In the genomic region with DNA sequence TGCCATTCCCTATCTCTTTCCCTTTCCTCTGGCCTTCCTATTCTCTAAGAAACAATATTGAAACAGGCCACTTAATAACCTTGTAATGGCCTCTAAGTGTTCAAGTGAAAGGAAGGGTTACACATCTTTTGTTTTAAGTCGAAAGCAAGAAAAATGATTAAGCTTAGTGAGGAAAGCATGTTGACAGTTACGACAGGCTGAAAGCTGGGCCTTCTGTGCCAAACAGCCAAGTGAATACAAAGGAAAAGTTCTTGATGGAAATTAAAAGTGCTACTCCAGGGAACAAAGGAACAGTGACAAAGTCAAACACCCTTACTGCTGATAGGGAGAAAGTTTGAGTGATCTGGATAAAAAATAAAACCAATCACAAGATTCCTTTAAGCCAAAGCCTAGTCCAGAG, we compare ENCODE assay signal across 17 cellular contexts. TPM values are rescaled to one million over a fixed set of nuclear protein-coding genes. Genes with fewer than 3 reads are reported as not detected.
DNase-seq lines count a peak whose midpoint lies in the region; ATAC-seq, FAIRE-seq and TF ChIP-seq lines count a peak whose summit lies in the region.
"Had no signal": no experiment of that assay in that cellular context is flagged by ENCODE, and none has a peak within 500 bp of the region (broad histone marks: within the 10 kb centered on the region; RNA-seq: fewer than 3 reads in every experiment).

No MANE protein-coding gene starts in this region.

- 92% methylated on average over 2 of the region's 2 CpGs for WGBS in HepG2 (ENCODE audit: low lambda C conversion rate)
- WGBS in right lobe of liver (ENCODE audit: insufficient coverage, low coverage, low lambda C conversion rate, missing lambda C conversion rate) = 74% methylated on average over 2 of the region's 2 CpGs
- 84 to 92% methylated on average over 2 of the region's 2 CpGs for WGBS in ectodermal cell, 2 experiments

- H3K9me3 ChIP-seq in HepG2 (ENCODE audit: low read length) = no peaks in the 10 kb centered on the region
- no peaks in the 10 kb centered on the region for H3K9me3 ChIP-seq in right lobe of liver
- no peaks in the 10 kb centered on the region for H3K9me3 ChIP-seq in ectodermal cell (ENCODE audit: control insufficient read depth, low read length)

- H3K9ac ChIP-seq in HepG2 (ENCODE audit: insufficient read depth, low read depth, low read length) = no peak overlapping the region
- H3K9ac ChIP-seq: GM23248 had no signal

- H4K20me1 ChIP-seq in HepG2 (ENCODE audit: insufficient read depth, low read length) = no peaks in the 10 kb centered on the region

- H3K27me3 ChIP-seq in HepG2 (ENCODE audit: control insufficient read depth in 1 of 2, insufficient read depth in 2 of 2, low read length in 2 of 2) (no peaks in the 10 kb centered on the region; a peak in 1 of 5 replicates), right lobe of liver (no peaks in the 10 kb centered on the region), ectodermal cell (ENCODE audit: control insufficient read depth, insufficient read depth, low read length, poor library complexity, severe bottlenecking) (no peaks in the 10 kb centered on the region)

- peaks cover 39% of the 10 kb centered on the region for H3K36me3 Mint-ChIP-seq in nephron progenitor cell (ENCODE audit: low read depth)

- DNase-seq in HepG2 (ENCODE audit: low spot score) (no peak), right lobe of liver (no peak), nephron progenitor cell (no peak), amygdala (lab: John Stamatoyannopoulos, UW) (no peak), GM13976 (ENCODE audit: low spot score) (no peak)
- DNase-seq: ACHN; C1 segment of cervical spinal cord; Calu3; CD4-positive, alpha-beta T cell; DMS 273 treated with DMSO at 0.1 percent for 48 hours; GM23248; H7 had no signal

- TF ChIP-seq CTCF in HepG2 (CRISPR knock-in tag; IDR thresholded peaks at IDR 0.05) = no peak
- TF ChIP-seq CTCF in right lobe of liver (IDR thresholded peaks at IDR 0.05) = no peak
- TF ChIP-seq CTCF in nephron progenitor cell (IDR thresholded peaks at IDR 0.05) = no peak
- TF ChIP-seq CTCF in GM13976 (IDR thresholded peaks at IDR 0.05; ENCODE audit: borderline replicate concordance, control extremely low read depth, extremely low read depth, insufficient read depth, missing control alignments) = no peak

- in situ Hi-C loops in HepG2 (cut with HindIII; ENCODE audit: extremely low pct_ligation_motif_present, low pct_unique_long_range_greater_than_20kb) (no loop called here), GM13976 (cut with MboI; ENCODE audit: low sequenced_read_pairs, unreplicated experiment) (no loop called here)

- FAIRE-seq in HepG2 (lab: Jason Lieb, UNC) = no peak
- FAIRE-seq: GM18507, HTR-8/SVneo had no signal

- H3K4me3 ChIP-seq in HepG2 (replicated peaks in 1 of 3; ENCODE audit: insufficient read depth in 1 of 3, low read depth in 2 of 3, low read length in 3 of 3) (no peak overlapping the region), right lobe of liver (no peak overlapping the region), ectodermal cell (ENCODE audit: insufficient read depth, low read depth, low read length) (no peak overlapping the region)
- H3K4me3 ChIP-seq: GM23248 had no signal

- no TSS peak for BruUV-seq in HepG2 (replicated peaks; lab: Mats Ljungman, UMichigan)

- no peak for TF ChIP-seq RAD21 in HepG2 (CRISPR knock-in tag; IDR thresholded peaks at IDR 0.05)

- no peaks in the 10 kb centered on the region for H3K9me3 Mint-ChIP-seq in nephron progenitor cell
- H3K9me3 Mint-ChIP-seq: CD4-positive, alpha-beta T cell had no signal

- no peaks in the 10 kb centered on the region for H3K4me1 ChIP-seq in HepG2 (ENCODE audit: insufficient read depth, low read length)
- no peaks in the 10 kb centered on the region for H3K4me1 ChIP-seq in right lobe of liver
- no peaks in the 10 kb centered on the region for H3K4me1 ChIP-seq in ectodermal cell (ENCODE audit: control insufficient read depth, insufficient read depth, low read length)

- POLR2A ChIA-PET in HepG2 (lab: Yijun Ruan, JAX) = no interaction called here

- H3K27ac ChIP-seq in HepG2 (ENCODE audit: extremely low read length, insufficient read depth, low read length) (no peak overlapping the region), right lobe of liver (no peak overlapping the region), ectodermal cell (ENCODE audit: insufficient read depth, low read depth, low read length, poor library complexity, severe bottlenecking) (peak overlapping the region; percentile 40)
- H3K27ac ChIP-seq: GM23248 had no signal

- no peak overlapping the region for H3K4me2 ChIP-seq in HepG2 (ENCODE audit: low read depth, low read length)

- H3K27ac Mint-ChIP-seq in nephron progenitor cell = peak overlapping the region; percentile 89
- H3K27ac Mint-ChIP-seq: B cell; CD4-positive, alpha-beta T cell had no signal

- TF ChIP-seq EP300 in HepG2 (IDR thresholded peaks at IDR 0.05; ENCODE audit: low read depth in 2 of 2, low read length in 2 of 2) (no peak), HepG2 (CRISPR knock-in tag; IDR thresholded peaks at IDR 0.05; ENCODE audit: borderline replicate concordance) (no peak)

- intact Hi-C loops in HepG2 (cut with micrococcal nuclease; ENCODE audit: unreplicated experiment) (no loop called here), right lobe of liver (cut with DNase I) (no loop called here)

- no peaks in the 10 kb centered on the region for H3K27me3 Mint-ChIP-seq in nephron progenitor cell (ENCODE audit: low read depth, poor library complexity)
- H3K27me3 Mint-ChIP-seq: B cell had no signal

- TF ChIP-seq POLR2A in HepG2 (IDR thresholded peaks at IDR 0.05; ENCODE audit: insufficient read depth in 1 of 2, low read depth in 2 of 2, low read length in 2 of 2) (no peak), right lobe of liver (IDR thresholded peaks at IDR 0.05) (no peak)

- H3K4me3 Mint-ChIP-seq in nephron progenitor cell = no peak overlapping the region
- H3K4me3 Mint-ChIP-seq: B cell; CD4-positive, alpha-beta T cell had no signal

- ATAC-seq in HepG2 (no peak), right lobe of liver (no peak), HG03196 (IDR thresholded peaks at IDR 0.05; ENCODE audit: unreplicated experiment) (no peak)

- H3K4me1 Mint-ChIP-seq in nephron progenitor cell = peaks cover 12% of the 10 kb centered on the region
- H3K4me1 Mint-ChIP-seq: B cell had no signal

- CTCF ChIA-PET in HepG2 (lab: Yijun Ruan, JAX; ENCODE audit: low intra/inter-chr PET ratio, low total read pairs) = no interaction called here

- no peak overlapping the region for H2AFZ ChIP-seq in HepG2 (ENCODE audit: low read length)
- H2AFZ ChIP-seq: GM23248 had no signal

- H3K79me2 ChIP-seq in HepG2 (ENCODE audit: insufficient read depth, low read length) = no peaks in the 10 kb centered on the region

- peaks cover 0 to 5% of the 10 kb centered on the region in 2 experiments; a peak in 2 of 5 replicates for H3K36me3 ChIP-seq in HepG2 (replicated peaks in 1 of 2; ENCODE audit: control insufficient read depth in 1 of 2, insufficient read depth in 2 of 2, low read length in 2 of 2)
- H3K36me3 ChIP-seq in right lobe of liver = no peaks in the 10 kb centered on the region
- H3K36me3 ChIP-seq in ectodermal cell (ENCODE audit: control insufficient read depth, insufficient read depth, low read length) = peaks cover 9% of the 10 kb centered on the region

TF ChIP-seq in HepG2, 621 proteins besides CTCF, POLR2A, EP300 and RAD21:
- TF ChIP-seq AGO2 (optimal IDR thresholded peaks at IDR 0.05; ENCODE audit: low read depth, low read length) (peak; percentile 4), CENPX (CRISPR knock-in tag; IDR thresholded peaks at IDR 0.05) (no peak)

RNA-seq across cellular contexts. Expression of gene SENP2, which starts 54.2 kb away (rescaled TPM):
- 46.2 and 62.6 TPM in 2 replicates for total RNA-seq in HepG2 (2016; rRNA removed; fragmentation: Illumina TruSeq; extraction: Trizol)
- 36.4 and 46.1 TPM in 2 replicates for total RNA-seq in HepG2 (2016; cell fraction: cytosol; rRNA removed; fragmentation: Illumina TruSeq; extraction: Trizol; ENCODE audit: low read depth)
- total RNA-seq in HepG2 (2016; cell fraction: insoluble cytoplasmic fraction; rRNA removed; fragmentation: Illumina TruSeq; extraction: Trizol) = 41.9 and 54.0 TPM in 2 replicates
- 85.8 and 106 TPM in 2 replicates for total RNA-seq in HepG2 (2016; cell fraction: membrane; rRNA removed; fragmentation: Illumina TruSeq; extraction: Trizol)
- total RNA-seq in HepG2 (2016; cell fraction: nucleus; rRNA removed; fragmentation: Illumina TruSeq; extraction: Trizol) = 28.8 and 30.0 TPM in 2 replicates
- polyA plus RNA-seq in HepG2 (2011; rRNA removed) = 5.1 and 7.7 TPM in 2 replicates
- 3.1 and 3.7 TPM in 2 replicates for polyA plus RNA-seq in HepG2 (2011; cell fraction: cytosol; rRNA removed)
- polyA plus RNA-seq in HepG2 (2011; cell fraction: nucleus; rRNA removed) = 2.4 and 3.8 TPM in 2 replicates
- polyA plus RNA-seq in HepG2 (2012) = 16.8 and 20.9 TPM in 2 replicates
- 30.9 and 32.8 TPM in 2 replicates for polyA plus RNA-seq in HepG2 (2016; cell fraction: cytosol; fragmentation: Illumina TruSeq; extraction: Trizol; ENCODE audit: low read depth)
- polyA plus RNA-seq in HepG2 (2016; cell fraction: insoluble cytoplasmic fraction; fragmentation: Illumina TruSeq; extraction: Trizol; ENCODE audit: low read depth) = 38.2 and 45.0 TPM in 2 replicates
- polyA plus RNA-seq in HepG2 (2016; cell fraction: membrane; fragmentation: Illumina TruSeq; extraction: Trizol; ENCODE audit: low read depth) = 47.8 and 58.4 TPM in 2 replicates
- polyA plus RNA-seq in HepG2 (2016; cell fraction: nucleus; fragmentation: Illumina TruSeq; extraction: Trizol; ENCODE audit: insufficient read depth, low read depth) = 20.1 and 22.2 TPM in 2 replicates
- polyA minus RNA-seq in HepG2 (2011; rRNA and poly(A)+ RNA removed; ENCODE audit: low replicate concordance) = 2.7 and 11.4 TPM in 2 replicates
- 7.1 and 7.5 TPM in 2 replicates for polyA minus RNA-seq in HepG2 (2011; cell fraction: cytosol; rRNA and poly(A)+ RNA removed)
- 8.8 and 13.1 TPM in 2 replicates for polyA minus RNA-seq in HepG2 (2011; cell fraction: nucleus; rRNA and poly(A)+ RNA removed)
- 10 to 100 TPM in 4 of 6 experiments, 1 to 10 TPM in 2; 7.8 to 26.8 (median 17.8) TPM for total RNA-seq in right lobe of liver
- polyA plus RNA-seq in ectodermal cell (2013, experiment 1 of 4) = 34.8 TPM
- 41.0 TPM for polyA plus RNA-seq in ectodermal cell (2013, experiment 2 of 4)
- polyA plus RNA-seq in ectodermal cell (2013, experiment 3 of 4) = 29.7 TPM
- polyA plus RNA-seq in ectodermal cell (2013, experiment 4 of 4) = 31.9 TPM
